ENCODE assay signal across 16 cellular contexts in genomic region chr7:43781726-43782607, GRCh38. TPM values are rescaled to one million over a fixed set of nuclear protein-coding genes. Genes with fewer than 3 reads are reported as not detected.
DNase-seq lines count a peak whose midpoint lies in the region; ATAC-seq, FAIRE-seq and TF ChIP-seq lines count a peak whose summit lies in the region.
"Had no signal": no experiment of that assay in that cellular context is flagged by ENCODE, and none has a peak within 500 bp of the region (broad histone marks: within the 10 kb centered on the region; RNA-seq: fewer than 3 reads in every experiment).

No MANE protein-coding gene starts in this region.

- POLR2A ChIA-PET in MCF 10A (lab: Yijun Ruan, JAX), result interaction anchor here (0.8 to 3.4 kb wide), 6 partner anchors 9 to 53 kb away, joined by 3 to 27 read pairs (median 12); partner anchors contain the start of genes BLVRA and COA1

- H3K4me1 Mint-ChIP-seq in MCF 10A (ENCODE audit: insufficient read depth, unreplicated experiment), result peaks cover 24% of the 10 kb centered on the region
- H3K4me1 Mint-ChIP-seq in astrocyte (ENCODE audit: low read depth, unreplicated experiment), result peaks cover 26% of the 10 kb centered on the region
- peaks cover 9% of the 10 kb centered on the region for H3K4me1 Mint-ChIP-seq in stimulated activated memory B cell treated with anti-CD40 and anti-IgM and Interleukin-4, amounts not matched to agents 10 μg/mL and 1 μg/mL and 100 μg/mL, for 72 hours
- H3K4me1 Mint-ChIP-seq in activated T-helper 2 cell treated with anti-CD3 and anti-CD28 coated beads, Interferon-gamma antibody, Interleukin-2, Interleukin-4, amounts not matched to agents 10 μg/mL and 5 μg/mL and 100 μg/mL, durations not matched to agents 14 hours and 24 hours and 36 hours (ENCODE audit: low read depth), result peaks cover 14% of the 10 kb centered on the region
- H3K4me1 Mint-ChIP-seq: activated B cell treated with CpG ODN at 0.5 μM for 24 hours, GM23338 had no signal

- no peak overlapping the region for H3K4me3 ChIP-seq in breast epithelium
- no peak overlapping the region for H3K4me3 ChIP-seq in astrocyte (ENCODE audit: insufficient read depth, low read depth, low read length)
- no peak overlapping the region for H3K4me3 ChIP-seq in left lung
- no peak overlapping the region for H3K4me3 ChIP-seq in upper lobe of right lung
- H3K4me3 ChIP-seq: GM23338 had no signal

- peak overlapping the region; percentile 10 for H3K27ac Mint-ChIP-seq in MCF 10A (ENCODE audit: low read depth, unreplicated experiment)
- H3K27ac Mint-ChIP-seq in astrocyte (ENCODE audit: unreplicated experiment), result no peak overlapping the region
- H3K27ac Mint-ChIP-seq in stimulated activated memory B cell treated with anti-CD40 and anti-IgM and Interleukin-4, amounts not matched to agents 10 μg/mL and 1 μg/mL and 100 μg/mL, for 72 hours, result no peak overlapping the region
- H3K27ac Mint-ChIP-seq in activated T-helper 2 cell treated with anti-CD3 and anti-CD28 coated beads, Interferon-gamma antibody, Interleukin-2, Interleukin-4, amounts not matched to agents 10 μg/mL and 5 μg/mL and 100 μg/mL, durations not matched to agents 14 hours and 24 hours and 36 hours, result no peak overlapping the region
- H3K27ac Mint-ChIP-seq: activated B cell treated with CpG ODN at 0.5 μM for 24 hours, GM23338 had no signal

- H3K4me1 ChIP-seq in breast epithelium, result no peaks in the 10 kb centered on the region
- H3K4me1 ChIP-seq in astrocyte (ENCODE audit: insufficient read depth, low read length), result peaks cover 13% of the 10 kb centered on the region
- peaks cover 0 to 48% of the 10 kb centered on the region in 2 donors for H3K4me1 ChIP-seq in left lung
- H3K4me1 ChIP-seq in upper lobe of right lung, result peaks cover 17% of the 10 kb centered on the region

- DNase-seq in MCF 10A (ENCODE audit: unreplicated experiment), result peak; percentile 11
- no peak for DNase-seq in breast epithelium (ENCODE audit: low spot score in 2 of 2)
- peak; percentile 51 for DNase-seq in astrocyte (ENCODE audit: low read depth)
- DNase-seq in left lung, result no peak
- no peak for DNase-seq in upper lobe of right lung
- no peak for DNase-seq in activated T-helper 2 cell treated with anti-CD3 and anti-CD28 coated beads, Interferon-gamma antibody, Interleukin-2, Interleukin-4, amounts not matched to agents 10 μg/mL and 5 μg/mL and 100 μg/mL, durations not matched to agents 14 hours and 24 hours and 36 hours (ENCODE audit: low spot score)
- DNase-seq: activated B cell treated with CpG ODN at 0.5 μM for 24 hours, activated gamma-delta T cell treated with Interleukin-2 at 50 U/mL for 16 hours, dermis blood vessel endothelial cell, hippocampal formation, Karpas-422, NCI-H2171 treated with DMSO at 0.1 percent for 48 hours had no signal

- no peak overlapping the region for H3K9ac ChIP-seq in astrocyte (ENCODE audit: low read length)

- no peak for TF ChIP-seq POLR2A in breast epithelium (IDR thresholded peaks at IDR 0.05)

- no peak for FAIRE-seq in astrocyte (lab: Jason Lieb, UNC)

- no peak overlapping the region for H3K4me3 Mint-ChIP-seq in MCF 10A (ENCODE audit: unreplicated experiment)
- H3K4me3 Mint-ChIP-seq in astrocyte (ENCODE audit: unreplicated experiment), result no peak overlapping the region
- H3K4me3 Mint-ChIP-seq in stimulated activated memory B cell treated with anti-CD40 and anti-IgM and Interleukin-4, amounts not matched to agents 10 μg/mL and 1 μg/mL and 100 μg/mL, for 72 hours, result no peak overlapping the region
- H3K4me3 Mint-ChIP-seq in activated T-helper 2 cell treated with anti-CD3 and anti-CD28 coated beads, Interferon-gamma antibody, Interleukin-2, Interleukin-4, amounts not matched to agents 10 μg/mL and 5 μg/mL and 100 μg/mL, durations not matched to agents 14 hours and 24 hours and 36 hours (ENCODE audit: low read depth), result no peak overlapping the region
- H3K4me3 Mint-ChIP-seq: activated B cell treated with CpG ODN at 0.5 μM for 24 hours, GM23338 had no signal

- no TSS peak for BruUV-seq in MCF 10A (replicated peaks; lab: Mats Ljungman, UMichigan)

- H3K79me2 ChIP-seq in astrocyte (ENCODE audit: insufficient read depth, low read length), result no peaks in the 10 kb centered on the region

- H4K20me1 ChIP-seq in astrocyte (ENCODE audit: insufficient read depth, low read length), result peaks cover 8% of the 10 kb centered on the region

- TF ChIP-seq CTCF in MCF 10A (IDR thresholded peaks at IDR 0.05; ENCODE audit: unreplicated experiment), result no peak
- TF ChIP-seq CTCF in breast epithelium (IDR thresholded peaks at IDR 0.05), result no peak
- TF ChIP-seq CTCF in astrocyte (IDR thresholded peaks at IDR 0.05; ENCODE audit: insufficient read depth, low read depth, low read length), result no peak
- no peak for TF ChIP-seq CTCF in left lung (IDR thresholded peaks at IDR 0.05)
- TF ChIP-seq CTCF in upper lobe of right lung (IDR thresholded peaks at IDR 0.05), result no peak

- H3K36me3 Mint-ChIP-seq in MCF 10A (ENCODE audit: insufficient read depth, unreplicated experiment) (peaks cover 23% of the 10 kb centered on the region), astrocyte (ENCODE audit: low read depth, unreplicated experiment) (peaks cover 22% of the 10 kb centered on the region)
- peaks cover 51% of the 10 kb centered on the region for H3K36me3 Mint-ChIP-seq in stimulated activated memory B cell treated with anti-CD40 and anti-IgM and Interleukin-4, amounts not matched to agents 10 μg/mL and 1 μg/mL and 100 μg/mL, for 72 hours
- peaks cover 9% of the 10 kb centered on the region for H3K36me3 Mint-ChIP-seq in activated T-helper 2 cell treated with anti-CD3 and anti-CD28 coated beads, Interferon-gamma antibody, Interleukin-2, Interleukin-4, amounts not matched to agents 10 μg/mL and 5 μg/mL and 100 μg/mL, durations not matched to agents 14 hours and 24 hours and 36 hours (ENCODE audit: low read depth)

- no peaks in the 10 kb centered on the region for H3K27me3 Mint-ChIP-seq in MCF 10A (ENCODE audit: insufficient read depth, unreplicated experiment)
- H3K27me3 Mint-ChIP-seq in astrocyte (ENCODE audit: low read depth, unreplicated experiment), result no peaks in the 10 kb centered on the region
- no peaks in the 10 kb centered on the region for H3K27me3 Mint-ChIP-seq in stimulated activated memory B cell treated with anti-CD40 and anti-IgM and Interleukin-4, amounts not matched to agents 10 μg/mL and 1 μg/mL and 100 μg/mL, for 72 hours
- no peaks in the 10 kb centered on the region for H3K27me3 Mint-ChIP-seq in activated T-helper 2 cell treated with anti-CD3 and anti-CD28 coated beads, Interferon-gamma antibody, Interleukin-2, Interleukin-4, amounts not matched to agents 10 μg/mL and 5 μg/mL and 100 μg/mL, durations not matched to agents 14 hours and 24 hours and 36 hours (ENCODE audit: low read depth)
- H3K27me3 Mint-ChIP-seq: activated B cell treated with CpG ODN at 0.5 μM for 24 hours had no signal

- H3K27ac ChIP-seq in breast epithelium, result peak overlapping the region in 1 of 2 donors; percentile 5
- no peak overlapping the region for H3K27ac ChIP-seq in astrocyte (ENCODE audit: low read depth, low read length)
- H3K27ac ChIP-seq in left lung, result peak overlapping the region in 1 of 2 donors; percentile 5
- H3K27ac ChIP-seq in upper lobe of right lung, result no peak overlapping the region

- no peak overlapping the region for H3K4me2 ChIP-seq in astrocyte (ENCODE audit: low read length)
- H3K4me2 ChIP-seq: GM23338 had no signal

- H3K9me3 Mint-ChIP-seq in MCF 10A (ENCODE audit: unreplicated experiment) (no peaks in the 10 kb centered on the region), astrocyte (ENCODE audit: unreplicated experiment) (peaks cover 8% of the 10 kb centered on the region)
- no peaks in the 10 kb centered on the region for H3K9me3 Mint-ChIP-seq in stimulated activated memory B cell treated with anti-CD40 and anti-IgM and Interleukin-4, amounts not matched to agents 10 μg/mL and 1 μg/mL and 100 μg/mL, for 72 hours
- no peaks in the 10 kb centered on the region for H3K9me3 Mint-ChIP-seq in activated T-helper 2 cell treated with anti-CD3 and anti-CD28 coated beads, Interferon-gamma antibody, Interleukin-2, Interleukin-4, amounts not matched to agents 10 μg/mL and 5 μg/mL and 100 μg/mL, durations not matched to agents 14 hours and 24 hours and 36 hours
- H3K9me3 Mint-ChIP-seq: activated B cell treated with CpG ODN at 0.5 μM for 24 hours had no signal

- H3K36me3 ChIP-seq in breast epithelium (no peaks in the 10 kb centered on the region), astrocyte (ENCODE audit: insufficient read depth, low read length) (no peaks in the 10 kb centered on the region), left lung (peaks cover 0 to 8% of the 10 kb centered on the region in 2 donors), upper lobe of right lung (peaks cover 8% of the 10 kb centered on the region)

- ATAC-seq in left lung (peak; percentile 38), upper lobe of right lung (peak; percentile 62), HG03025 (IDR thresholded peaks at IDR 0.05; ENCODE audit: low FRiP score, unreplicated experiment) (no peak)
- ATAC-seq in stimulated activated memory B cell treated with anti-CD40 and anti-IgM and Interleukin-4, amounts not matched to agents 10 μg/mL and 1 μg/mL and 100 μg/mL, for 72 hours, result no peak
- ATAC-seq: GM23338, Panc1 had no signal

- H3K27me3 ChIP-seq in breast epithelium (no peaks in the 10 kb centered on the region), astrocyte (ENCODE audit: insufficient read depth, low read length) (no peaks in the 10 kb centered on the region), left lung (no peaks in the 10 kb centered on the region), upper lobe of right lung (no peaks in the 10 kb centered on the region)

- intact Hi-C loops in MCF 10A (cut with micrococcal nuclease), result no loop called here
- intact Hi-C loops in breast epithelium (cut with DNase I; ENCODE audit: low total_unique reads), result no loop called here
- intact Hi-C loops in left lung (cut with DNase I), result no loop called here
- intact Hi-C loops in upper lobe of right lung (cut with DNase I), result no loop called here
- intact Hi-C loops in activated T-helper 2 cell treated with anti-CD3 and anti-CD28 coated beads, Interferon-gamma antibody, Interleukin-2, Interleukin-4, amounts not matched to agents 10 μg/mL and 5 μg/mL and 100 μg/mL, durations not matched to agents 14 hours and 24 hours and 36 hours (cut with micrococcal nuclease), result no loop called here

- CTCF ChIA-PET in MCF 10A (lab: Yijun Ruan, JAX), result interaction anchor here (0.8 to 2.0 kb wide), 5 partner anchors 22 to 83 kb away, joined by 3 to 6 read pairs (median 4); no protein-coding TSS in a partner anchor

- H3K9me3 ChIP-seq in breast epithelium, result no peaks in the 10 kb centered on the region
- no peaks in the 10 kb centered on the region for H3K9me3 ChIP-seq in astrocyte (ENCODE audit: insufficient read depth, low read depth, low read length)
- H3K9me3 ChIP-seq in left lung, result no peaks in the 10 kb centered on the region
- no peaks in the 10 kb centered on the region for H3K9me3 ChIP-seq in upper lobe of right lung

- H2AFZ ChIP-seq in astrocyte (ENCODE audit: low read depth, low read length), result no peak overlapping the region
- H2AFZ ChIP-seq: GM23338 had no signal

RNA-seq across cellular contexts. Expression of gene BLVRA, which starts 23.5 kb away (rescaled TPM):
- total RNA-seq in MCF 10A (2022), result 41.2 and 46.0 TPM in 2 replicates
- 10 to 100 TPM; 56.9 to 80.6 (median 62.9) TPM for total RNA-seq in breast epithelium
- 48.9 and 55.7 TPM in 2 replicates for total RNA-seq in astrocyte
- total RNA-seq in left lung, result 10 to 100 TPM; 78.1 to 83.8 TPM
- total RNA-seq in upper lobe of right lung, result 104 TPM
- 30.9 and 32.2 TPM in 2 replicates for total RNA-seq in activated T-helper 2 cell treated with anti-CD3 and anti-CD28 coated beads, Interferon-gamma antibody, Interleukin-2, Interleukin-4, amounts not matched to agents 10 μg/mL and 5 μg/mL and 100 μg/mL, durations not matched to agents 14 hours and 24 hours and 36 hours

RNA-seq across cellular contexts. Expression of gene COA1, which starts 52.6 kb away (rescaled TPM):
- total RNA-seq in MCF 10A (2022) (65.5 and 68.5 TPM in 2 replicates), breast epithelium (10 to 100 TPM; 39.0 to 94.3 (median 91.4) TPM), astrocyte (47.0 and 50.1 TPM in 2 replicates), left lung (10 to 100 TPM; 41.5 to 43.8 TPM), upper lobe of right lung (47.9 TPM)
- 67.1 and 69.1 TPM in 2 replicates for total RNA-seq in activated T-helper 2 cell treated with anti-CD3 and anti-CD28 coated beads, Interferon-gamma antibody, Interleukin-2, Interleukin-4, amounts not matched to agents 10 μg/mL and 5 μg/mL and 100 μg/mL, durations not matched to agents 14 hours and 24 hours and 36 hours

Comparison
In these comparisons a context has a peak if more than half of its experiments do, and no peak if none do; other contexts are left out.
1. DNase-seq: peak in MCF 10A (single experiment) and astrocyte (single experiment); none in breast epithelium (0 of 2), left lung (0 of 2), upper lobe of right lung (single experiment) and activated T-helper 2 cell treated with anti-CD3 and anti-CD28 coated beads, Interferon-gamma antibody, Interleukin-2, Interleukin-4, amounts not matched to agents 10 μg/mL and 5 μg/mL and 100 μg/mL, durations not matched to agents 14 hours and 24 hours and 36 hours (single experiment).
2. ATAC-seq: peak in left lung (single experiment) and upper lobe of right lung (single experiment); none in stimulated activated memory B cell treated with anti-CD40 and anti-IgM and Interleukin-4, amounts not matched to agents 10 μg/mL and 1 μg/mL and 100 μg/mL, for 72 hours (single experiment) and HG03025 (single experiment).